ENCODE assay signal across 8 cellular contexts in the genomic region with DNA sequence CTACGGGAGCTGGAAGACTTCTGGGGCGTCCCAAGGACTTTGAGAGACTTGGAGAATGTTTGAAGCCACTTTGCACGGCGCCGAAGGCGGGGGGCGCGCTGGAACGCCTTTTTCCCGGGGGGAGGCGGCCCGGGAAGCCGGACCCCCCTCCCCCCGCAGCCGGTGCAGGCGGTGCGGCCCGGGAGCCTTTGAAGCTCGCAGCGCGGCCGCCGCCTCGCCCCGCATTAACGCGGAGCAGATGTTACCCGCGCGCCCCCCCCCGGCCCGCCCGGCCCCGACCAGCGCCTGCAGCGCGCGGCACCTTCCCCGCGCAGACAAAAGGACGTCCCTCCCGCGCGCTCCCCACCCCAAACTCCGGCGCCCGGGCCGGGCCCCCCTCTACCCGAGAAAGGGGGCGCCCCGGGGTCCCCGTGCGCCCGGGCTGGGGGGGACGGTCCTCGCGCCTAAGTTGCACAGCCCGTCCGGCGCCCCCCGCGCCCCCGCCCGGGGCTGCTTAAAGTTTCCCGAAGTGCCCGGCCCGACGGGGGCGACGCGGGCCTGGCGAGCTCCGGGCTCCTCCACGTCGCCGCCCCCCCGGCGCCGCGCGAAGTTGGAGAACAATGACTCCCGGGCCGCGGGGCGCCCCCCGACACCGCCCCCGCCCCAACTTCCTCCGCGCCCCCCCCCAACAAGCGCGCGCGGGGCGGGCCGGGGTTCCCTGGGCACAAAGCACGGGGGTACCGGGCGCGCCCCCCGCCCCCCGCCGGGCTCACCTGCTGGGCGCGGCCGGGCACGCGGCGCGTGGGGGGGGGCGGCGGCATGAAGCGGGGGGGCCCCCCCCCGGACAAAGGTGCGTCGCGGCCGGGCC. TPM values are rescaled to one million over a fixed set of nuclear protein-coding genes. Genes with fewer than 3 reads are reported as not detected.
A peak's percentile ranks its signal among the peaks of the same experiment; 100 is the strongest.
DNase-seq lines count a peak whose midpoint lies in the region; FAIRE-seq and TF ChIP-seq lines count a peak whose summit lies in the region.

No MANE protein-coding gene starts in this region.

- H2BK12ac ChIP-seq in H1 (ENCODE audit: low read depth, low read length), result no peak overlapping the region

- no peak overlapping the region; the same call in none of the 2 replicates for H3K18ac ChIP-seq in H1 (ENCODE audit: extremely low read depth, low read length)

- H3K27me3 ChIP-seq in CD8-positive, alpha-beta memory T cell (ENCODE audit: insufficient read depth, low read length, poor library complexity, severe bottlenecking), result no peaks in the 10 kb centered on the region
- H3K27me3 ChIP-seq in HUES6 (ENCODE audit: control insufficient read depth, insufficient read depth, low read length) (no peaks in the 10 kb centered on the region), H1 (replicated peaks in 1 of 4; ENCODE audit: control insufficient read depth in 3 of 4, extremely low read depth in 1 of 4, insufficient read depth in 3 of 4, low read length in 3 of 4) (no peaks in the 10 kb centered on the region), mucosa of stomach (ENCODE audit: control insufficient read depth, insufficient read depth, low read length) (no peaks in the 10 kb centered on the region), transverse colon (no peaks in the 10 kb centered on the region)

- H3K23me2 ChIP-seq in H1 (ENCODE audit: low read depth, low read length), result peaks cover 6% of the 10 kb centered on the region; the same call in 1 of the 2 replicates

- peak overlapping the region; percentile 28 for H2BK120ac ChIP-seq in H1 (replicated peaks; ENCODE audit: low read depth, low read length)

- H2AFZ ChIP-seq in H1 (ENCODE audit: low read length), result no peak overlapping the region

- peaks cover 2 to 6% of the 10 kb centered on the region in 2 donors for H3K27me3 Mint-ChIP-seq in CD8-positive, alpha-beta memory T cell

- H3K9ac ChIP-seq in HUES6 (ENCODE audit: low read length), result peak overlapping the region; percentile 79
- H3K9ac ChIP-seq in H1 (replicated peaks in 1 of 4; ENCODE audit: extremely low read depth in 1 of 4, low read depth in 3 of 4, low read length in 3 of 4), result peak overlapping the region; percentile 79 to 92 (median 82)
- peak overlapping the region; percentile 65 for H3K9ac ChIP-seq in mucosa of stomach (ENCODE audit: low read length)

- no peaks in the 10 kb centered on the region for H3K9me3 ChIP-seq in CD8-positive, alpha-beta memory T cell (ENCODE audit: low read length)
- H3K9me3 ChIP-seq in HUES6 (ENCODE audit: control insufficient read depth, insufficient read depth, low read depth, low read length) (no peaks in the 10 kb centered on the region), H1 (ENCODE audit: insufficient read depth in 2 of 2, low read depth in 1 of 2, low read length in 1 of 2) (no peaks in the 10 kb centered on the region), mucosa of stomach (ENCODE audit: control insufficient read depth, low read length) (no peaks in the 10 kb centered on the region), transverse colon (no peaks in the 10 kb centered on the region)

- TF ChIP-seq EP300 in H1 (IDR thresholded peaks at IDR 0.05; ENCODE audit: borderline replicate concordance in 1 of 2, low read depth in 2 of 2, low read length in 2 of 2), result no peak
- no peak for TF ChIP-seq EP300 in transverse colon (IDR thresholded peaks at IDR 0.05; ENCODE audit: low read depth)

- H3K4me3 ChIP-seq in CD8-positive, alpha-beta memory T cell (ENCODE audit: low read length), result peak overlapping the region; percentile 61
- H3K4me3 ChIP-seq in HUES6 (ENCODE audit: low read depth, low read length), result peak overlapping the region; percentile 73
- H3K4me3 ChIP-seq in H1 (ENCODE audit: extremely low read depth in 1 of 4, insufficient read depth in 2 of 4, low read depth in 3 of 4, low read length in 4 of 4), result peak overlapping the region; percentile 69 to 84 (median 74)
- H3K4me3 ChIP-seq in mucosa of stomach (ENCODE audit: low read length), result peak overlapping the region; percentile 14
- H3K4me3 ChIP-seq in transverse colon, result peak overlapping the region; percentile 73 to 99 (median 97)

- H4K91ac ChIP-seq in H1 (replicated peaks; ENCODE audit: insufficient read length, low read length), result peak overlapping the region; percentile 10

- H3K4me1 ChIP-seq in CD8-positive, alpha-beta memory T cell (ENCODE audit: insufficient read depth, low read length), result peaks cover 13% of the 10 kb centered on the region
- peaks cover 7% of the 10 kb centered on the region for H3K4me1 ChIP-seq in HUES6 (ENCODE audit: control insufficient read depth, insufficient read depth, low read length)
- peaks cover 0 to 22% (median 4%) of the 10 kb centered on the region in 4 experiments; a peak in 5 of 7 replicates for H3K4me1 ChIP-seq in H1 (replicated peaks in 1 of 4; ENCODE audit: control insufficient read depth in 3 of 4, insufficient read depth in 4 of 4, low read length in 3 of 4)
- peaks cover 30% of the 10 kb centered on the region for H3K4me1 ChIP-seq in mucosa of stomach (ENCODE audit: control insufficient read depth, insufficient read depth, low read length)
- peaks cover 8 to 21% (median 11%) of the 10 kb centered on the region in 4 donors for H3K4me1 ChIP-seq in transverse colon

- H2BK15ac ChIP-seq in H1 (ENCODE audit: low read length), result no peak overlapping the region

- peaks cover 12% of the 10 kb centered on the region for H3K79me1 ChIP-seq in H1 (ENCODE audit: low read depth, low read length)

- no peak for TF ChIP-seq POLR2A in H1 (IDR thresholded peaks at IDR 0.05; ENCODE audit: control extremely low read depth in 1 of 2, low read depth in 2 of 2, low read length in 2 of 2)
- TF ChIP-seq POLR2A in transverse colon (IDR thresholded peaks at IDR 0.05), result no peak

- H4K5ac ChIP-seq in H1 (ENCODE audit: insufficient read length, low read depth, low read length), result peak overlapping the region; percentile 83

- peak overlapping the region; percentile 87; the same call in 1 of the 2 replicates for H4K8ac ChIP-seq in H1 (ENCODE audit: extremely low read depth, insufficient read depth, low read length)

- H2AK5ac ChIP-seq in H1 (ENCODE audit: low read depth, low read length), result no peak overlapping the region

- H3K27ac ChIP-seq in CD8-positive, alpha-beta memory T cell (ENCODE audit: low read depth, low read length), result peak overlapping the region; percentile 57
- H3K27ac ChIP-seq in HUES6 (ENCODE audit: low read depth, low read length) (peak overlapping the region; percentile 82), H1 (ENCODE audit: low read depth, low read length) (peak overlapping the region; percentile 80; the same call in 1 of the 2 replicates), transverse colon (peak overlapping the region; percentile 88 to 93 (median 90))

- H3K4me1 Mint-ChIP-seq in CD8-positive, alpha-beta memory T cell, result peaks cover 17 to 27% (median 18%) of the 10 kb centered on the region in 3 donors

- H3K4me3 Mint-ChIP-seq in CD8-positive, alpha-beta memory T cell, result peak overlapping the region; percentile 80 to 99 (median 93)

- no peaks in the 10 kb centered on the region for H3K9me3 Mint-ChIP-seq in CD8-positive, alpha-beta memory T cell

- peak overlapping the region; percentile 94 for H3K4ac ChIP-seq in H1 (replicated peaks; ENCODE audit: insufficient read length, low read depth, low read length)

- H3K14ac ChIP-seq in H1 (ENCODE audit: insufficient read length), result no peak overlapping the region

- H3K56ac ChIP-seq in H1 (replicated peaks; ENCODE audit: insufficient read length, low read depth, low read length), result peak overlapping the region; percentile 84

- in situ Hi-C loops in transverse colon (cut with MboI; ENCODE audit: low pct_ligation_motif_present in 1 of 4, low pct_unique_long_range_greater_than_20kb in 1 of 4, low sequenced_read_pairs in 3 of 4), result no loop called here

- intact Hi-C loops in transverse colon (cut with DNase I; ENCODE audit: low total_unique reads), result loop anchor here (1.0 kb wide), 1 partner anchor 45 kb away; no protein-coding TSS in a partner anchor

- peaks cover 0 to 45% of the 10 kb centered on the region in 2 experiments; a peak in 3 of 4 replicates for H3K79me2 ChIP-seq in H1 (ENCODE audit: control insufficient read depth in 1 of 2, insufficient read depth in 2 of 2, low read length in 2 of 2)

- POLR2A ChIA-PET in CD8-positive, alpha-beta memory T cell (lab: Charles Lee), result interaction anchor here (1.2 to 3.1 kb wide), 3 partner anchors 46 to 59 kb away, joined by 6 to 29 read pairs (median 7); partner anchors contain the start of genes MBD3 and UQCR11
- POLR2A ChIA-PET in H1 (lab: Charles Lee; ENCODE audit: partially characterized antibody), result interaction anchor here (0.6 to 4.6 kb wide), 18 partner anchors 10 to 549 kb away, joined by 3 to 27 read pairs (median 4); no protein-coding TSS in a partner anchor

- no peak overlapping the region for H2BK5ac ChIP-seq in H1 (ENCODE audit: low read depth, low read length)

- TF ChIP-seq CTCF in H1 (IDR thresholded peaks at IDR 0.05; ENCODE audit: control extremely low read depth in 1 of 3, insufficient read depth in 1 of 3, low read depth in 1 of 3, low read length in 3 of 3) (no peak), transverse colon (IDR thresholded peaks at IDR 0.05) (no peak)

- no peaks in the 10 kb centered on the region for H3K36me3 ChIP-seq in CD8-positive, alpha-beta memory T cell (ENCODE audit: insufficient read depth, low read length)
- H3K36me3 ChIP-seq in HUES6 (ENCODE audit: control insufficient read depth, insufficient read depth, low read length) (peaks cover 32% of the 10 kb centered on the region), H1 (ENCODE audit: control insufficient read depth in 2 of 4, insufficient read depth in 4 of 4, low read length in 3 of 4) (peaks cover 12 to 33% (median 25%) of the 10 kb centered on the region in 4 experiments), mucosa of stomach (ENCODE audit: control insufficient read depth, insufficient read depth, low read length) (no peaks in the 10 kb centered on the region), transverse colon (no peaks in the 10 kb centered on the region)

- DNase-seq in CD8-positive, alpha-beta memory T cell, result peak; percentile 31 to 66 (median 48)
- DNase-seq in activated CD4-positive, alpha-beta T cell treated with anti-CD3 and anti-CD28 coated beads, Interleukin-2, amount 50 U/mL, for 1 hour, result peak; percentile 38
- DNase-seq in H1 (ENCODE audit: low read depth in 1 of 2, low spot score in 2 of 2) (no peak), transverse colon (peak; percentile 58), GM19239 (ENCODE audit: insufficient read length, low spot score) (no peak), putamen (ENCODE audit: low spot score) (no peak)

- no peak for FAIRE-seq in H1 (lab: Jason Lieb, UNC)
- FAIRE-seq in GM19239 (lab: Jason Lieb, UNC), result no peak

- 0% methylated on average over 3 of the region's 118 CpGs; no CpG with 5 or more reads in 1 of the 2 experiments for WGBS in H1 (ENCODE audit: extremely low coverage in 1 of 2, insufficient coverage in 1 of 2, insufficient read length in 1 of 2, insufficient replicate concordance in 2 of 2, low coverage in 1 of 2, low lambda C conversion rate in 2 of 2, missing lambda C conversion rate in 1 of 2), 2 experiments
- WGBS in transverse colon (ENCODE audit: low coverage in 1 of 2), 2 donors, result 1% methylated on average over 31 of the region's 118 CpGs; no CpG with 5 or more reads in 1 of the 2 donors

- peak overlapping the region; percentile 70 to 72 for H3K4me2 ChIP-seq in H1 (ENCODE audit: insufficient read depth in 1 of 2, low read depth in 2 of 2, low read length in 2 of 2)

- no peak overlapping the region for H2BK20ac ChIP-seq in H1 (ENCODE audit: low read length)

- H3K27ac Mint-ChIP-seq in CD8-positive, alpha-beta memory T cell, result peak overlapping the region; percentile 84 to 98 (median 96)

- H3K36me3 Mint-ChIP-seq in CD8-positive, alpha-beta memory T cell, result peaks cover 0 to 14% (median 0%) of the 10 kb centered on the region in 3 donors

- H3K23ac ChIP-seq in H1 (ENCODE audit: insufficient read length), result no peak overlapping the region

- CTCF ChIA-PET in CD8-positive, alpha-beta memory T cell (lab: Charles Lee), result interaction anchor here (1.2 to 3.5 kb wide), 4 partner anchors 20 to 106 kb away, joined by 4 to 29 read pairs (median 8); partner anchors contain the start of gene UQCR11
- CTCF ChIA-PET in H1 (lab: Charles Lee; ENCODE audit: partially characterized antibody), result interaction anchor here (0.5 to 1.2 kb wide), 3 partner anchors 26 to 247 kb away, joined by 3 read pairs; no protein-coding TSS in a partner anchor

- no peak for TF ChIP-seq RAD21 in H1 (IDR thresholded peaks at IDR 0.05 in 1 of 2, conservative IDR thresholded peaks at IDR 0.05 in 1 of 2; ENCODE audit: low read depth in 2 of 2, low read length in 2 of 2)

- H4K20me1 ChIP-seq in H1 (replicated peaks in 1 of 2; ENCODE audit: control insufficient read depth in 1 of 2, insufficient read depth in 2 of 2, low read length in 2 of 2), result peaks cover 9 to 12% of the 10 kb centered on the region in 2 experiments

RNA-seq across cellular contexts. Expression of gene TCF3, which starts 0.6 kb away (rescaled TPM):
- 10 to 100 TPM; 96.0 to 97.0 TPM for total RNA-seq in CD8-positive, alpha-beta memory T cell
- polyA plus RNA-seq in CD8-positive, alpha-beta memory T cell, result 13.3 TPM
- total RNA-seq in H1 (2021; fragmentation: NEBNext Ultra II Directional; extraction: Animal tissue kit (Norgen Biotek cat#: 25700)), result 340 and 348 TPM in 2 replicates
- polyA plus RNA-seq in H1 (2011; rRNA removed), result 241 and 471 TPM in 2 replicates
- 271 TPM for polyA plus RNA-seq in H1 (2011; cell fraction: cytosol; rRNA removed)
- 468 TPM for polyA plus RNA-seq in H1 (2011; cell fraction: nucleus; rRNA removed)
- 258 to 276 TPM (median 262 TPM) in 4 replicates for polyA plus RNA-seq in H1 (2012, experiment 1 of 2)
- polyA plus RNA-seq in H1 (2012, experiment 2 of 2), result 216 TPM
- 188 TPM for polyA plus RNA-seq in H1 (2013, experiment 1 of 2)
- 190 TPM for polyA plus RNA-seq in H1 (2013, experiment 2 of 2)
- 47.7 and 78.0 TPM in 2 replicates for polyA minus RNA-seq in H1 (2011; rRNA and poly(A)+ RNA removed)
- polyA minus RNA-seq in H1 (2011; cell fraction: cytosol; rRNA and poly(A)+ RNA removed), result 232 TPM
- 124 TPM for polyA minus RNA-seq in H1 (2011; cell fraction: nucleus; rRNA and poly(A)+ RNA removed)
- total RNA-seq in transverse colon, result 100 to 1,000 TPM in 1 of 4 donors, 10 to 100 TPM in 3; 55.9 to 160 (median 79.7) TPM

RNA-seq across cellular contexts. Expression of gene UQCR11, which starts 46.5 kb away (rescaled TPM):
- total RNA-seq in CD8-positive, alpha-beta memory T cell, result 100 to 1,000 TPM; 239 to 266 TPM
- 613 TPM for polyA plus RNA-seq in CD8-positive, alpha-beta memory T cell
- total RNA-seq in H1 (2021; fragmentation: NEBNext Ultra II Directional; extraction: Animal tissue kit (Norgen Biotek cat#: 25700)), result 162 and 179 TPM in 2 replicates
- 171 and 209 TPM in 2 replicates for polyA plus RNA-seq in H1 (2011; rRNA removed)
- polyA plus RNA-seq in H1 (2011; cell fraction: cytosol; rRNA removed), result 116 TPM
- polyA plus RNA-seq in H1 (2011; cell fraction: nucleus; rRNA removed), result 97.6 TPM
- 113 to 194 TPM (median 144 TPM) in 4 replicates for polyA plus RNA-seq in H1 (2012, experiment 1 of 2)
- polyA plus RNA-seq in H1 (2012, experiment 2 of 2), result 120 TPM
- 158 TPM for polyA plus RNA-seq in H1 (2013, experiment 1 of 2)
- 164 TPM for polyA plus RNA-seq in H1 (2013, experiment 2 of 2)
- polyA minus RNA-seq in H1 (2011; rRNA and poly(A)+ RNA removed), result 30.3 and 34.7 TPM in 2 replicates
- polyA minus RNA-seq in H1 (2011; cell fraction: cytosol; rRNA and poly(A)+ RNA removed), result 19.2 TPM
- 33.2 TPM for polyA minus RNA-seq in H1 (2011; cell fraction: nucleus; rRNA and poly(A)+ RNA removed)
- 100 to 1,000 TPM in 1 of 4 donors, 10 to 100 TPM in 3; 19.9 to 120 (median 60.8) TPM for total RNA-seq in transverse colon

RNA-seq across cellular contexts. Expression of gene MBD3, which starts 59.1 kb away (rescaled TPM):
- total RNA-seq in CD8-positive, alpha-beta memory T cell, result 100 to 1,000 TPM; 127 to 138 TPM
- polyA plus RNA-seq in CD8-positive, alpha-beta memory T cell, result 13.7 TPM
- total RNA-seq in H1 (2021; fragmentation: NEBNext Ultra II Directional; extraction: Animal tissue kit (Norgen Biotek cat#: 25700)), result 110 and 115 TPM in 2 replicates
- 88.2 and 113 TPM in 2 replicates for polyA plus RNA-seq in H1 (2011; rRNA removed)
- 88.4 TPM for polyA plus RNA-seq in H1 (2011; cell fraction: cytosol; rRNA removed)
- polyA plus RNA-seq in H1 (2011; cell fraction: nucleus; rRNA removed), result 124 TPM
- polyA plus RNA-seq in H1 (2012, experiment 1 of 2), result 35.0 to 76.4 TPM (median 70.7 TPM) in 4 replicates
- 53.8 TPM for polyA plus RNA-seq in H1 (2012, experiment 2 of 2)
- 51.4 TPM for polyA plus RNA-seq in H1 (2013, experiment 1 of 2)
- 49.4 TPM for polyA plus RNA-seq in H1 (2013, experiment 2 of 2)
- polyA minus RNA-seq in H1 (2011; rRNA and poly(A)+ RNA removed), result 30.3 and 32.3 TPM in 2 replicates
- 61.4 TPM for polyA minus RNA-seq in H1 (2011; cell fraction: cytosol; rRNA and poly(A)+ RNA removed)
- polyA minus RNA-seq in H1 (2011; cell fraction: nucleus; rRNA and poly(A)+ RNA removed), result 52.8 TPM
- total RNA-seq in transverse colon, result 100 to 1,000 TPM in 1 of 4 donors, 10 to 100 TPM in 3; 61.4 to 121 (median 68.7) TPM

Comparison
In these comparisons a context has a peak if more than half of its experiments do, and no peak if none do; other contexts are left out.
1. DNase-seq: peak in CD8-positive, alpha-beta memory T cell (5 of 5), activated CD4-positive, alpha-beta T cell treated with anti-CD3 and anti-CD28 coated beads, Interleukin-2, amount 50 U/mL, for 1 hour (single experiment) and transverse colon (single experiment); none in H1 (0 of 2), GM19239 (single experiment) and putamen (single experiment).
2. H3K4me3 ChIP-seq: peak in every context shown above with its lines; median percentile 97 in transverse colon; 74 in H1; 73 in HUES6; 61 in CD8-positive, alpha-beta memory T cell; 14 in mucosa of stomach.
3. Peak in every context shown above with its lines, with median percentiles within 50 percentile points of each other: H3K27ac ChIP-seq and H3K9ac ChIP-seq.